In the genomic region with DNA sequence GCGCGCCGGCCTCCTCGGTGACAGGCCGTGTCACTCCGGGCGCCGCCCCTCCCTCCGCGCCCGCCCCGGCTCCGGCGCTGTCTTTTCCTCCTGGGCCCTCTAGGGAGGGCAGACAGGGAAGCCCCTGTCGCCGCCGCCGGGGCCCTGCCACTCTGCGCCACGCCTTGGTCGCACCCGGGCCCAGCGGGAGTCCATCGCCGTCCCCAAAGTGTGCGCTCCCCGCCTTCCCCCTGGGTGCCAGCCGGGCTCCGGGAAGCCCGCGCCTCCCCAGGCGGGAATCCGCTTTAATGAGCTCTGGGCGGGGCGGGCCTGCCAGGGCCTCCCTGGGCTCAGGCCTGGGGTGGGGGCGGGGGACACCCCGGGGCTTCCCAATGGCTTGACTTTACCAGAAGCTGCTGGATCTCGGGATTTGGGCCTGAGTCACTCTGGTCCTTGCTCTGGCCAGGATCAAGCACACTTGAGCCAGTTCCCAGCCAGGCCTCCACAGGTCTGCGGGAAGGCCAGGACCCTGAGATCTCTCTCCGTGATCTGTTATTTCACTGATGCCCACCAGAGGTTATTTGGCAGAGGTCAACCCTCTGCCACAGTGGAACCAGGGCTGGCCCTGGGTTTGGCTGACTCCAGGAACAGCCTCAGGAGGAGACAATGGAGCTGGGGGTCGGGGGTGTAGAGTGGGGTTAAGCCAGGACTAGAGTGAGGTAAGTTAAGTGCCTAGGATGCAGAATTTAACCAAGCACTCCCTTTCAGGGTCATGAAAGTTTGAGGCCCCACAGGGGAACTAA, we compare ENCODE assay signal across 1 cellular context.
A peak's percentile ranks its signal among the peaks of the same experiment; 100 is the strongest.
TF ChIP-seq lines count a peak whose summit lies in the region.

No MANE protein-coding gene starts in this region.

TF ChIP-seq in H1, 55 proteins besides CTCF, POLR2A, EP300 and RAD21:
- TF ChIP-seq KDM4A (IDR thresholded peaks at IDR 0.05; ENCODE audit: low read depth, low read length, severe bottlenecking) (peak; percentile 52), GABPA (IDR thresholded peaks at IDR 0.05; ENCODE audit: borderline replicate concordance, insufficient read depth, low read length) (no peak), CTBP2 (IDR thresholded peaks at IDR 0.05; ENCODE audit: borderline replicate concordance, insufficient read depth, insufficient read length, low read length) (peak; percentile 18), YY1 (IDR thresholded peaks at IDR 0.05; ENCODE audit: low read depth, low read length) (no peak)
TF ChIP-seq in H1: peak in this region for 2.
